ENCODE assay signal across 1 cellular context in genomic region chr9:33273266-33273971, GRCh38.
TF ChIP-seq lines count a peak whose summit lies in the region.

No MANE protein-coding gene starts in this region.

TF ChIP-seq in GM23338, 12 proteins besides CTCF, POLR2A, EP300 and RAD21:
- TF ChIP-seq ZNF462 (CRISPR knock-in tag; IDR thresholded peaks at IDR 0.05) = no peak
- no peak for TF ChIP-seq STAT1 (IDR thresholded peaks at IDR 0.05; ENCODE audit: unreplicated experiment)
- TF ChIP-seq NANOG (IDR thresholded peaks at IDR 0.05; ENCODE audit: borderline replicate concordance) = no peak
TF ChIP-seq in GM23338: peak in this region for 0.
